ENCODE assay signal across 8 cellular contexts in genomic region chr9:214488-215448, GRCh38. TPM values are rescaled to one million over a fixed set of nuclear protein-coding genes. Genes with fewer than 3 reads are reported as not detected.
DNase-seq lines count a peak whose midpoint lies in the region; ATAC-seq and TF ChIP-seq lines count a peak whose summit lies in the region.

Gene DOCK8, plus strand, starts transcription at chr9:214865. Its CDS starts 112 bp downstream, at chr9:214977.

- H3K4me3 Mint-ChIP-seq in Calu3 (ENCODE audit: low read depth, unreplicated experiment): peak within 1 kb of the TSS; percentile 67
- H3K4me3 Mint-ChIP-seq in T-helper 2 cell treated with Interferon-gamma antibody and Interleukin-4, amounts not matched to agents 5 μg/mL and 100 μg/mL, for 36 hours: peak within 1 kb of the TSS; percentile 77
- peak within 1 kb of the TSS; percentile 74 to 81 (median 78) for H3K4me3 Mint-ChIP-seq in brain

- TF ChIP-seq CTCF in Calu3 (IDR thresholded peaks at IDR 0.05; ENCODE audit: unreplicated experiment) (no peak), brain (conservative IDR thresholded peaks at IDR 0.05) (peak in 1 of 2 experiments; percentile 25), kidney epithelial cell (IDR thresholded peaks at IDR 0.05; ENCODE audit: insufficient read depth, low read length, poor library complexity, severe bottlenecking) (peak; percentile 11)

- peak; percentile 64 for DNase-seq in Calu3
- peak in 73 of 76 experiments; percentile 19 to 91 (median 65) for DNase-seq in HUDEP-2 (lab: John Stamatoyannopoulos, UW; ENCODE audit: unreplicated experiment in 76 of 76)
- DNase-seq in T-helper 2 cell treated with Interferon-gamma antibody and Interleukin-4, amounts not matched to agents 5 μg/mL and 100 μg/mL, for 36 hours (ENCODE audit: low spot score): peak; percentile 74
- DNase-seq in kidney epithelial cell (ENCODE audit: low read depth): peak; percentile 2
- DNase-seq in stimulated activated CD4-positive, alpha-beta T cell treated with anti-CD3 and anti-CD28 coated beads, Interleukin-4, amount 100 ng/mL, for 1 hour: peak; percentile 49
- DNase-seq in SW 1271 (lab: John Stamatoyannopoulos, UW): no peak

- H3K27ac Mint-ChIP-seq in Calu3 (ENCODE audit: unreplicated experiment) (no peak within 1 kb of the TSS), brain (no peak within 1 kb of the TSS)
- H3K27ac Mint-ChIP-seq in T-helper 2 cell treated with Interferon-gamma antibody and Interleukin-4, amounts not matched to agents 5 μg/mL and 100 μg/mL, for 36 hours: peak within 1 kb of the TSS; percentile 84

- H3K27me3 ChIP-seq in kidney epithelial cell (ENCODE audit: control insufficient read depth, insufficient read depth, low read length): peaks cover 9% of the 10 kb centered on the region

- H3K36me3 Mint-ChIP-seq in Calu3 (ENCODE audit: insufficient read depth, unreplicated experiment) (peaks cover 9% of the 10 kb centered on the region), brain (no peaks in the 10 kb centered on the region)
- peaks cover 23% of the 10 kb centered on the region for H3K36me3 Mint-ChIP-seq in T-helper 2 cell treated with Interferon-gamma antibody and Interleukin-4, amounts not matched to agents 5 μg/mL and 100 μg/mL, for 36 hours (ENCODE audit: low read depth)

- BruUV-seq in Calu3 (replicated peaks; lab: Mats Ljungman, UMichigan): no TSS peak

- no peaks in the 10 kb centered on the region for H3K36me3 ChIP-seq in kidney epithelial cell (ENCODE audit: control insufficient read depth, insufficient read depth, low read length)

- ATAC-seq in GM19468 (IDR thresholded peaks at IDR 0.05; ENCODE audit: extremely low read depth, unreplicated experiment): peak; percentile 48

- intact Hi-C loops in Calu3 (cut with micrococcal nuclease; ENCODE audit: unreplicated experiment): no loop called here

- H3K4me1 Mint-ChIP-seq in Calu3 (ENCODE audit: low read depth, unreplicated experiment) (no peaks in the 10 kb centered on the region), brain (no peaks in the 10 kb centered on the region)
- peaks cover 22% of the 10 kb centered on the region for H3K4me1 Mint-ChIP-seq in T-helper 2 cell treated with Interferon-gamma antibody and Interleukin-4, amounts not matched to agents 5 μg/mL and 100 μg/mL, for 36 hours (ENCODE audit: low read depth)

- no peaks in the 10 kb centered on the region for H3K9me3 Mint-ChIP-seq in Calu3 (ENCODE audit: low read depth, unreplicated experiment)
- H3K9me3 Mint-ChIP-seq in T-helper 2 cell treated with Interferon-gamma antibody and Interleukin-4, amounts not matched to agents 5 μg/mL and 100 μg/mL, for 36 hours: no peaks in the 10 kb centered on the region
- H3K9me3 Mint-ChIP-seq in brain: no peaks in the 10 kb centered on the region

- CTCF ChIA-PET in Calu3 (lab: Charles Lee): interaction anchor here (1.0 kb wide), 1 partner anchor 133 kb away, joined by 3 read pairs; no protein-coding TSS in a partner anchor

- H3K27me3 Mint-ChIP-seq in Calu3 (ENCODE audit: unreplicated experiment) (peaks cover 16% of the 10 kb centered on the region), brain (peaks cover 37% of the 10 kb centered on the region)
- peaks cover 13% of the 10 kb centered on the region for H3K27me3 Mint-ChIP-seq in T-helper 2 cell treated with Interferon-gamma antibody and Interleukin-4, amounts not matched to agents 5 μg/mL and 100 μg/mL, for 36 hours (ENCODE audit: low read depth)

- peak within 1 kb of the TSS; percentile 55 for H3K4me3 ChIP-seq in kidney epithelial cell (ENCODE audit: low read depth, low read length)

RNA-seq across cellular contexts. Expression of gene DOCK8, which starts in this region (rescaled TPM):
- total RNA-seq in Calu3 (2022) (0.15 and 0.50 TPM in 2 replicates), kidney epithelial cell (2.6 and 3.8 TPM in 2 replicates)
- polyA plus RNA-seq in brain (ENCODE audit: insufficient read depth, low read depth, low replicate concordance): 1.3 TPM

Comparison
In these comparisons a context has a peak if more than half of its experiments do, and no peak if none do; other contexts are left out.
1. Peak in DNase-seq in Calu3; RNA of the gene not detected or under 1 TPM.
2. DNase-seq: peak in HUDEP-2 (73 of 76), T-helper 2 cell treated with Interferon-gamma antibody and Interleukin-4, amounts not matched to agents 5 μg/mL and 100 μg/mL, for 36 hours (single experiment), kidney epithelial cell (single experiment) and stimulated activated CD4-positive, alpha-beta T cell treated with anti-CD3 and anti-CD28 coated beads, Interleukin-4, amount 100 ng/mL, for 1 hour (single experiment); none in SW 1271 (0 of 2).
3. Peak in every context shown above with its lines, with median percentiles within 50 percentile points of each other: H3K4me3 Mint-ChIP-seq.